23 cellular contexts compared by ENCODE assay signal in the genomic region with DNA sequence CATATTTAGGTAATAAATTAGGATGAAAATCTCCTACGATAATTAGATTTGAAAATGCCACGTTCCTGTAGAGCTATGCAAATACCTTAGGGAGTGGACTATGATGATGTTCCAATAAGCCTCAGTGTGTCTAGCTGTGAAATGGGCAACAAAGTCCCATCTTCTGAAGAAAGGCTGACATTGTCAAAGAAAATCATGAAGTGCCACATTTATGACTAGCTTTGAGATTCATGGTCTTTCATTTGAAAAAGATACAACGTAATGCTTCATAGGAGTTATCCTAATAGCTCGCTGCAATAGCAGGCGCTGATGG. TPM values are rescaled to one million over a fixed set of nuclear protein-coding genes. Genes with fewer than 3 reads are reported as not detected.
"Had no signal": no experiment of that assay in that cellular context is flagged by ENCODE, and none has a peak within 500 bp of the region (broad histone marks: within the 10 kb centered on the region; RNA-seq: fewer than 3 reads in every experiment).

No MANE protein-coding gene starts in this region.

- ATAC-seq: esophagus mucosa, gastrocnemius medialis, heart right ventricle, left cardiac atrium, left lung, left ventricle myocardium superior, lower lobe of right lung had no signal

- H3K36me3 ChIP-seq: esophagus squamous epithelium, gastrocnemius medialis, heart right ventricle, left lung, lower lobe of right lung had no signal

- H3K4me3 ChIP-seq: coronary artery, esophagus squamous epithelium, gastrocnemius medialis, heart right ventricle, left lung, lower lobe of right lung had no signal

- DNase-seq: dermis blood vessel endothelial cell; effector CD4-positive, alpha-beta T cell; effector memory CD4-positive, alpha-beta T cell; erythroblast; esophagus squamous epithelium; foreskin fibroblast; gastrocnemius medialis; glutamatergic neuron; heart right ventricle; left cardiac atrium; left lung; left ventricle myocardium superior; lower lobe of right lung; mesenchymal stem cell had no signal

- FAIRE-seq: colon, endothelial cell of umbilical vein, islet of Langerhans, keratinocyte had no signal

- H3K4me1 ChIP-seq: esophagus squamous epithelium, gastrocnemius medialis, heart right ventricle, left lung, lower lobe of right lung had no signal

- H3K27ac ChIP-seq: coronary artery, epithelial cell of prostate, esophagus squamous epithelium, gastrocnemius medialis, heart right ventricle, left lung, lower lobe of right lung had no signal

- H3K27me3 ChIP-seq: gastrocnemius medialis had no signal

- H3K9me3 ChIP-seq: esophagus squamous epithelium, gastrocnemius medialis, heart right ventricle, left lung, lower lobe of right lung had no signal

RNA-seq across cellular contexts. Expression of gene BCAS1, which starts 23.8 kb away (rescaled TPM):
- total RNA-seq: dermis blood vessel endothelial cell, endothelial cell of umbilical vein, glomerular endothelial cell, heart right ventricle, left cardiac atrium, left ventricle myocardium superior, lung microvascular endothelial cell had no signal
- polyA plus RNA-seq: endothelial cell of umbilical vein, keratinocyte had no signal
